In genomic region chr13:46796129-46796514, GRCh38 we compare ENCODE assay signal across 8 cellular contexts. TPM values are rescaled to one million over a fixed set of nuclear protein-coding genes. Genes with fewer than 3 reads are reported as not detected.
DNase-seq lines count a peak whose midpoint lies in the region; ATAC-seq and TF ChIP-seq lines count a peak whose summit lies in the region.

No MANE protein-coding gene starts in this region.

- no peak for DNase-seq in activated CD4-positive, alpha-beta T cell treated with anti-CD3 and anti-CD28 coated beads, Interleukin-2, amount 10 ng/mL, durations not matched to agents 24 days and 14 days
- no peak for DNase-seq in activated CD4-positive, alpha-beta T cell treated with anti-CD3 and anti-CD28 coated beads for 1 hour
- DNase-seq in adrenal gland (no peak), suprapubic skin (ENCODE audit: low spot score in 2 of 2) (no peak), GF-D8 (lab: John Stamatoyannopoulos, UW) (no peak), ecto neural progenitor cell (ENCODE audit: low spot score) (no peak)

- no peak for TF ChIP-seq EP300 in suprapubic skin (IDR thresholded peaks at IDR 0.05)

- intact Hi-C loops in activated CD4-positive, alpha-beta T cell treated with anti-CD3 and anti-CD28 coated beads, Interleukin-2, amount 10 ng/mL, durations not matched to agents 24 days and 14 days (cut with micrococcal nuclease) = loop anchor here (2.0 to 5.0 kb wide), 4 partner anchors 44 to 743 kb away; partner anchors contain the start of gene ZC3H13
- intact Hi-C loops in adrenal gland (cut with DNase I) = no loop called here

- H3K4me1 ChIP-seq in adrenal gland (replicated peaks in 1 of 2) (peaks cover 4 to 33% of the 10 kb centered on the region in 2 donors), suprapubic skin (peaks cover 40% of the 10 kb centered on the region)

- WGBS in adrenal gland, 4 donors = 68 to 75% (median 68%) methylated on average over 5 of the region's 5 CpGs
- WGBS in suprapubic skin = 63% methylated on average over 5 of the region's 5 CpGs

- H3K9me3 Mint-ChIP-seq in activated CD4-positive, alpha-beta T cell treated with anti-CD3 and anti-CD28 coated beads, Interleukin-2, amount 10 ng/mL, durations not matched to agents 24 days and 14 days = no peaks in the 10 kb centered on the region

- H3K27me3 Mint-ChIP-seq in activated CD4-positive, alpha-beta T cell treated with anti-CD3 and anti-CD28 coated beads, Interleukin-2, amount 10 ng/mL, durations not matched to agents 24 days and 14 days = peaks cover 2% of the 10 kb centered on the region

- H3K9me3 ChIP-seq in adrenal gland (replicated peaks in 1 of 3) (no peaks in the 10 kb centered on the region), suprapubic skin (no peaks in the 10 kb centered on the region)

- H3K4me3 Mint-ChIP-seq in activated CD4-positive, alpha-beta T cell treated with anti-CD3 and anti-CD28 coated beads, Interleukin-2, amount 10 ng/mL, durations not matched to agents 24 days and 14 days = peak overlapping the region; percentile 96

- H3K27me3 ChIP-seq in adrenal gland = no peaks in the 10 kb centered on the region
- no peaks in the 10 kb centered on the region for H3K27me3 ChIP-seq in layer of hippocampus (ENCODE audit: control insufficient read depth, insufficient read depth, low read length)
- no peaks in the 10 kb centered on the region for H3K27me3 ChIP-seq in suprapubic skin

- H3K36me3 ChIP-seq in adrenal gland (replicated peaks in 1 of 2) (peaks cover 0 to 2% of the 10 kb centered on the region in 2 donors), suprapubic skin (peaks cover 4% of the 10 kb centered on the region)

- H3K27ac ChIP-seq in adrenal gland = peak overlapping the region in 3 of 5 donors; percentile 88 to 93 (median 92)
- H3K27ac ChIP-seq in layer of hippocampus (ENCODE audit: low read depth, low read length) = peak overlapping the region; percentile 83
- H3K27ac ChIP-seq in suprapubic skin = peak overlapping the region; percentile 93

- peak overlapping the region; percentile 98 for H3K27ac Mint-ChIP-seq in activated CD4-positive, alpha-beta T cell treated with anti-CD3 and anti-CD28 coated beads, Interleukin-2, amount 10 ng/mL, durations not matched to agents 24 days and 14 days

- ATAC-seq in GM21360 (IDR thresholded peaks at IDR 0.05; ENCODE audit: unreplicated experiment) = no peak

- TF ChIP-seq POLR2A in adrenal gland (IDR thresholded peaks at IDR 0.05) (no peak), suprapubic skin (IDR thresholded peaks at IDR 0.05) (no peak)

- H3K36me3 Mint-ChIP-seq in activated CD4-positive, alpha-beta T cell treated with anti-CD3 and anti-CD28 coated beads, Interleukin-2, amount 10 ng/mL, durations not matched to agents 24 days and 14 days (ENCODE audit: low read depth) = peaks cover 16% of the 10 kb centered on the region

- H3K4me3 ChIP-seq in adrenal gland (peak overlapping the region in 2 of 4 donors; percentile 65 to 76), suprapubic skin (peak overlapping the region; percentile 88)

- no peak for TF ChIP-seq CTCF in adrenal gland (IDR thresholded peaks at IDR 0.05)
- no peak for TF ChIP-seq CTCF in suprapubic skin (IDR thresholded peaks at IDR 0.05)

- peaks cover 27% of the 10 kb centered on the region for H3K4me1 Mint-ChIP-seq in activated CD4-positive, alpha-beta T cell treated with anti-CD3 and anti-CD28 coated beads, Interleukin-2, amount 10 ng/mL, durations not matched to agents 24 days and 14 days

RNA-seq across cellular contexts. Expression of gene ESD, which starts 0.8 kb away (rescaled TPM):
- total RNA-seq in activated CD4-positive, alpha-beta T cell treated with anti-CD3 and anti-CD28 coated beads, Interleukin-2, amount 10 ng/mL, durations not matched to agents 24 days and 14 days = 127 and 128 TPM in 2 replicates
- total RNA-seq in adrenal gland (100 to 1,000 TPM in 3 of 8 donors, 10 to 100 TPM in 5; 75.5 to 139 (median 93.9) TPM), suprapubic skin (10 to 100 TPM; 77.7 to 83.0 (median 82.2) TPM)
- polyA plus RNA-seq in adrenal gland = 100 to 1,000 TPM in 1 of 3 donors, 10 to 100 TPM in 2; 44.5 to 166 (median 64.7) TPM
